ENCODE assay signal across 21 cellular contexts in the genomic region with DNA sequence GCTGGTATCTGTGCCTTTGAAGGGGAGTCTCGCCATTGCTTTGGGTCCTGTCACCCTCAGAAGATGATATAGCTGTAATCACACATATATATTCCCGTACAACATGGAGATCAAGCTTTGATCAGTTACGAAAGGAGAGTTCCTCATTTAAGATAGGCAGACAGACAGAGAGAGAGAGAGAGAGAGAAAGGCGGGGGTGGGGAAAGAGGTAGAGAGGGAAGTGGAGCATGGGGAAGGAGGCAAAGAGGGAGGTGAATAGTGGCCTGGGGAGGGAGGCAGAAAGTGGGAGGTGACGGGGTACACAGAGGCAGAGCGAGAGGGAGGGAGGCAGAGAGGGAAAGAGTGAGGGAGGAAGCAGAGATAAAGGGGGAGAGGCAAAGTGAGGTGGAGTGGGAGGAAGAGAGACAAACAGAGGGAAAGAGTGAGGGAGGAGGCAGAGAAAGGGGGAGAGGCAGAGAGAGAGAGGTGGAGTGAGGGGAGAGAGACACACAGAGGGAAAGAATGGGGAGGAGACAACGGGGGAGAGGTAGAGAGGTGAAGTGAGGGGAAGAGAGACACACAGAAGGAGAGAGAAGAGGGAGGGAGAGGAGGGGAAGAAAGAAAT. TPM values are rescaled to one million over a fixed set of nuclear protein-coding genes. Genes with fewer than 3 reads are reported as not detected.
DNase-seq lines count a peak whose midpoint lies in the region; FAIRE-seq and TF ChIP-seq lines count a peak whose summit lies in the region.
"Had no signal": no experiment of that assay in that cellular context is flagged by ENCODE, and none has a peak within 500 bp of the region (broad histone marks: within the 10 kb centered on the region; RNA-seq: fewer than 3 reads in every experiment).

No MANE protein-coding gene starts in this region.

- intact Hi-C loops in sigmoid colon (cut with DNase I): no loop called here
- intact Hi-C loops in OCI-LY7 (cut with micrococcal nuclease; ENCODE audit: unreplicated experiment): no loop called here

- no peak overlapping the region for H3K18ac ChIP-seq in H1 (ENCODE audit: extremely low read depth, low read length)

- H3K9me3 ChIP-seq in H1 (ENCODE audit: insufficient read depth in 2 of 2, low read depth in 1 of 2, low read length in 1 of 2) (no peaks in the 10 kb centered on the region), sigmoid colon (no peaks in the 10 kb centered on the region), OCI-LY7 (ENCODE audit: low read length) (no peaks in the 10 kb centered on the region)
- H3K9me3 ChIP-seq: mucosa of descending colon, testis had no signal

- no peak overlapping the region for H3K56ac ChIP-seq in H1 (replicated peaks; ENCODE audit: insufficient read length, low read depth, low read length)

- peak overlapping the region; percentile 75 for H2AFZ ChIP-seq in ACC112 (ENCODE audit: low read length, unreplicated experiment)
- peak overlapping the region; percentile 91 for H2AFZ ChIP-seq in H1 (ENCODE audit: low read length)
- no peak overlapping the region for H2AFZ ChIP-seq in OCI-LY7 (ENCODE audit: low read length)

- peaks cover 2% of the 10 kb centered on the region; the same call in 1 of the 2 replicates for H3K23me2 ChIP-seq in H1 (ENCODE audit: low read depth, low read length)

- no peak overlapping the region for H3K14ac ChIP-seq in H1 (ENCODE audit: insufficient read length)

- TF ChIP-seq EP300 in H1 (IDR thresholded peaks at IDR 0.05; ENCODE audit: borderline replicate concordance in 1 of 2, low read depth in 2 of 2, low read length in 2 of 2) (no peak), sigmoid colon (IDR thresholded peaks at IDR 0.05) (no peak)

- no peak for FAIRE-seq in H1 (lab: Jason Lieb, UNC)
- FAIRE-seq: D721Med, GM12892 had no signal

- no peak overlapping the region for H4K5ac ChIP-seq in H1 (ENCODE audit: insufficient read length, low read depth, low read length)

- no peaks in the 10 kb centered on the region for H3K79me1 ChIP-seq in H1 (ENCODE audit: low read depth, low read length)

- no peak overlapping the region; the same call in 1 of the 2 replicates for H2BK5ac ChIP-seq in H1 (ENCODE audit: low read depth, low read length)

- DNase-seq in H7 (peak; percentile 2), NOMO-1 treated with DMSO at 0.1 percent for 48 hours (lab: John Stamatoyannopoulos, UW; ENCODE audit: unreplicated experiment) (peak; percentile 63), H1 (ENCODE audit: low read depth in 1 of 2, low spot score in 2 of 2) (no peak), RKO (ENCODE audit: low spot score) (no peak), sigmoid colon (no peak), HuH-7 (ENCODE audit: low spot score) (no peak), OCI-LY7 (ENCODE audit: low spot score) (no peak)
- DNase-seq: activated B cell treated with CpG ODN at 0.5 μM for 24 hours; activated effector memory CD4-positive, alpha-beta T cell treated with Interleukin-2 at 50 U/mL for 16 hours; amniotic stem cell; GDM1; HCEC 1CT; left colon; mucosa of descending colon; NCI-H1092; testis had no signal

- peaks cover 11% of the 10 kb centered on the region; the same call in 1 of the 2 replicates for H3K27me3 ChIP-seq in ACC112 (ENCODE audit: insufficient read depth, low read length)
- H3K27me3 ChIP-seq in H7 (ENCODE audit: control insufficient read depth, insufficient read depth, low read length): no peaks in the 10 kb centered on the region; the same call in 1 of the 2 replicates
- no peaks in the 10 kb centered on the region for H3K27me3 ChIP-seq in H1 (replicated peaks in 1 of 4; ENCODE audit: control insufficient read depth in 3 of 4, extremely low read depth in 1 of 4, insufficient read depth in 3 of 4, low read length in 3 of 4)
- no peaks in the 10 kb centered on the region for H3K27me3 ChIP-seq in sigmoid colon
- H3K27me3 ChIP-seq: testis had no signal

- peak overlapping the region; percentile 53 to 85 for H3K4me2 ChIP-seq in H1 (ENCODE audit: insufficient read depth in 1 of 2, low read depth in 2 of 2, low read length in 2 of 2)
- H3K4me2 ChIP-seq in OCI-LY7 (ENCODE audit: low read length): no peak overlapping the region

- H2BK12ac ChIP-seq in H1 (ENCODE audit: low read depth, low read length): peak overlapping the region; percentile 71; the same call in 1 of the 2 replicates

- BruUV-seq in OCI-LY7 (replicated peaks; lab: Mats Ljungman, UMichigan): no TSS peak

- no peak overlapping the region for H2AK5ac ChIP-seq in H1 (ENCODE audit: low read depth, low read length)

- H3K4me3 ChIP-seq in ACC112 (ENCODE audit: low read depth, low read length): peak overlapping the region; percentile 73
- H3K4me3 ChIP-seq in H7 (ENCODE audit: insufficient read depth, low read depth, low read length): peak overlapping the region; percentile 6; the same call in 1 of the 2 replicates
- H3K4me3 ChIP-seq in H1 (ENCODE audit: extremely low read depth in 1 of 4, insufficient read depth in 2 of 4, low read depth in 3 of 4, low read length in 4 of 4): peak overlapping the region in 2 of 4 experiments; percentile 24 to 43; a peak in 3 of 8 replicates
- H3K4me3 ChIP-seq in sigmoid colon: no peak overlapping the region
- no peak overlapping the region for H3K4me3 ChIP-seq in OCI-LY7 (ENCODE audit: low read depth, low read length, poor library complexity, severe bottlenecking)
- H3K4me3 ChIP-seq: mucosa of descending colon had no signal

- no peak overlapping the region for H4K91ac ChIP-seq in H1 (replicated peaks; ENCODE audit: insufficient read length, low read length)

- no peak overlapping the region for H2BK15ac ChIP-seq in H1 (ENCODE audit: low read length)

- CTCF ChIA-PET in H1 (lab: Charles Lee; ENCODE audit: partially characterized antibody): interaction anchor here (0.6 kb wide), 2 partner anchors 211 to 321 kb away, joined by 3 read pairs; no protein-coding TSS in a partner anchor
- CTCF ChIA-PET in OCI-LY7 (lab: Charles Lee; ENCODE audit: unreplicated experiment): no interaction called here

- H3K4ac ChIP-seq in H1 (replicated peaks; ENCODE audit: insufficient read length, low read depth, low read length): no peak overlapping the region

- H3K27ac ChIP-seq in ACC112 (ENCODE audit: low read depth, low read length): no peak overlapping the region
- H3K27ac ChIP-seq in H1 (ENCODE audit: low read depth, low read length): no peak overlapping the region
- no peak overlapping the region for H3K27ac ChIP-seq in sigmoid colon
- H3K27ac ChIP-seq in OCI-LY7 (ENCODE audit: low read depth, low read length, poor library complexity, severe bottlenecking): no peak overlapping the region
- H3K27ac ChIP-seq: testis had no signal

- no peak for TF ChIP-seq CTCF in H1 (IDR thresholded peaks at IDR 0.05; ENCODE audit: control extremely low read depth in 1 of 3, insufficient read depth in 1 of 3, low read depth in 1 of 3, low read length in 3 of 3)
- no peak for TF ChIP-seq CTCF in sigmoid colon (IDR thresholded peaks at IDR 0.05)
- TF ChIP-seq CTCF in OCI-LY7 (conservative IDR thresholded peaks at IDR 0.05; ENCODE audit: low read length): no peak

- WGBS in H1 (ENCODE audit: extremely low coverage in 1 of 2, insufficient coverage in 1 of 2, insufficient read length in 1 of 2, insufficient replicate concordance in 2 of 2, low coverage in 1 of 2, low lambda C conversion rate in 2 of 2, missing lambda C conversion rate in 1 of 2), 2 experiments: 78% methylated on average over 7 of the region's 7 CpGs; no CpG with 5 or more reads in 1 of the 2 experiments
- WGBS in sigmoid colon, 2 donors: 61 to 62% methylated on average over 7 of the region's 7 CpGs

- H3K9me2 ChIP-seq in OCI-LY7 (ENCODE audit: insufficient read depth, low read length): no peaks in the 10 kb centered on the region

- H3K23ac ChIP-seq in H1 (ENCODE audit: insufficient read length): no peak overlapping the region

- TF ChIP-seq RAD21 in H1 (IDR thresholded peaks at IDR 0.05 in 1 of 2, conservative IDR thresholded peaks at IDR 0.05 in 1 of 2; ENCODE audit: low read depth in 2 of 2, low read length in 2 of 2): no peak

- H3K9ac ChIP-seq in H1 (replicated peaks in 1 of 4; ENCODE audit: extremely low read depth in 1 of 4, low read depth in 3 of 4, low read length in 3 of 4): no peak overlapping the region

- no peak for TF ChIP-seq POLR2A in H1 (IDR thresholded peaks at IDR 0.05; ENCODE audit: control extremely low read depth in 1 of 2, low read depth in 2 of 2, low read length in 2 of 2)
- TF ChIP-seq POLR2A in sigmoid colon (IDR thresholded peaks at IDR 0.05): no peak

- H3K79me2 ChIP-seq in ACC112 (ENCODE audit: control insufficient read depth, insufficient read depth, low read length, unreplicated experiment): no peaks in the 10 kb centered on the region
- H3K79me2 ChIP-seq in H1 (ENCODE audit: control insufficient read depth in 1 of 2, insufficient read depth in 2 of 2, low read length in 2 of 2): no peaks in the 10 kb centered on the region
- no peaks in the 10 kb centered on the region for H3K79me2 ChIP-seq in OCI-LY7 (ENCODE audit: insufficient read depth, low read depth, low read length)

- H2BK120ac ChIP-seq in H1 (replicated peaks; ENCODE audit: low read depth, low read length): no peak overlapping the region

- H4K8ac ChIP-seq in H1 (ENCODE audit: extremely low read depth, insufficient read depth, low read length): no peak overlapping the region

- POLR2A ChIA-PET in H1 (lab: Charles Lee; ENCODE audit: partially characterized antibody) (interaction anchor here (0.6 kb wide), 1 partner anchor 10 kb away, joined by 4 read pairs; no protein-coding TSS in a partner anchor), OCI-LY7 (lab: Charles Lee) (no interaction called here)

- H3K36me3 ChIP-seq in ACC112 (ENCODE audit: insufficient read depth, low read length) (no peaks in the 10 kb centered on the region), H7 (replicated peaks; ENCODE audit: control insufficient read depth, insufficient read depth, low read length) (no peaks in the 10 kb centered on the region), H1 (ENCODE audit: control insufficient read depth in 2 of 4, insufficient read depth in 4 of 4, low read length in 3 of 4) (no peaks in the 10 kb centered on the region), sigmoid colon (no peaks in the 10 kb centered on the region), OCI-LY7 (ENCODE audit: insufficient read depth, low read length) (no peaks in the 10 kb centered on the region)

- peaks cover 3% of the 10 kb centered on the region for H3K4me1 ChIP-seq in ACC112 (ENCODE audit: control insufficient read depth, insufficient read depth, low read length, unreplicated experiment)
- 0 out of 7 replicates have a peak, but pooled peaks cover 0 to 3% (median under 1%) of the 10 kb centered on the region in 4 experiments for H3K4me1 ChIP-seq in H1 (replicated peaks in 1 of 4; ENCODE audit: control insufficient read depth in 3 of 4, insufficient read depth in 4 of 4, low read length in 3 of 4)
- H3K4me1 ChIP-seq in sigmoid colon: no peaks in the 10 kb centered on the region
- no peaks in the 10 kb centered on the region for H3K4me1 ChIP-seq in OCI-LY7 (ENCODE audit: insufficient read depth, low read length, poor library complexity, severe bottlenecking)
- H3K4me1 ChIP-seq: testis had no signal

- H4K20me1 ChIP-seq in H1 (replicated peaks in 1 of 2; ENCODE audit: control insufficient read depth in 1 of 2, insufficient read depth in 2 of 2, low read length in 2 of 2): no peaks in the 10 kb centered on the region
- H4K20me1 ChIP-seq in OCI-LY7 (ENCODE audit: insufficient read depth, low read length): no peaks in the 10 kb centered on the region

- H2BK20ac ChIP-seq in H1 (ENCODE audit: low read length): no peak overlapping the region

RNA-seq across cellular contexts. Expression of gene C1QL3, which starts 44.6 kb away (rescaled TPM):
- total RNA-seq in H7 (2014; rRNA removed; shearing (Covaris generic)): 0.17 and 0.92 TPM in 2 replicates
- 1.0 and 1.3 TPM in 2 replicates for total RNA-seq in H1 (2021; fragmentation: NEBNext Ultra II Directional; extraction: Animal tissue kit (Norgen Biotek cat#: 25700))
- 1.8 and 3.8 TPM in 2 replicates for polyA plus RNA-seq in H1 (2011; rRNA removed)
- polyA plus RNA-seq in H1 (2011; cell fraction: cytosol; rRNA removed): 2.9 TPM
- polyA plus RNA-seq in H1 (2011; cell fraction: nucleus; rRNA removed): 3.1 TPM
- polyA plus RNA-seq in H1 (2012, experiment 1 of 2): 2.0 to 3.1 TPM (median 2.7 TPM) in 4 replicates
- 0.35 TPM for polyA plus RNA-seq in H1 (2012, experiment 2 of 2)
- polyA plus RNA-seq in H1 (2013, experiment 1 of 2): 0.65 TPM
- 0.77 TPM for polyA plus RNA-seq in H1 (2013, experiment 2 of 2)
- 5.2 and 6.2 TPM in 2 replicates for polyA minus RNA-seq in H1 (2011; rRNA and poly(A)+ RNA removed)
- 6.6 TPM for polyA minus RNA-seq in H1 (2011; cell fraction: cytosol; rRNA and poly(A)+ RNA removed)
- polyA minus RNA-seq in H1 (2011; cell fraction: nucleus; rRNA and poly(A)+ RNA removed): 4.9 TPM
- under 1 TPM in 2 of 4 donors, not detected in 2; 0.14 to 0.36 TPM for total RNA-seq in sigmoid colon
- under 1 TPM in 1 of 3 donors, not detected in 2; 0.04 TPM for polyA plus RNA-seq in sigmoid colon
- total RNA-seq in OCI-LY7 (2014; rRNA removed; shearing (Covaris generic)): not detected in 2 replicates
- not detected in 2 replicates for total RNA-seq in OCI-LY7 (2022)
- total RNA-seq: activated B cell treated with CpG ODN at 0.5 μM for 24 hours, fibroblast of villous mesenchyme, omental fat pad had no signal

Comparison
In these comparisons a context has a peak if more than half of its experiments do, and no peak if none do; other contexts are left out.
1. H3K4me3 ChIP-seq: peak in ACC112 (single experiment) and H7 (single experiment); none in sigmoid colon (0 of 4) and OCI-LY7 (single experiment).
2. DNase-seq: peak in H7 (single experiment) and NOMO-1 treated with DMSO at 0.1 percent for 48 hours (single experiment); none in H1 (0 of 2), RKO (single experiment), sigmoid colon (single experiment), HuH-7 (single experiment) and OCI-LY7 (single experiment).